16 cellular contexts compared by ENCODE assay signal in genomic region chr7:44568771-44569560, GRCh38. TPM values are rescaled to one million over a fixed set of nuclear protein-coding genes. Genes with fewer than 3 reads are reported as not detected.
A peak's percentile ranks its signal among the peaks of the same experiment; 100 is the strongest.
DNase-seq lines count a peak whose midpoint lies in the region; ATAC-seq and TF ChIP-seq lines count a peak whose summit lies in the region.
"Had no signal": no experiment of that assay in that cellular context is flagged by ENCODE, and none has a peak within 500 bp of the region (broad histone marks: within the 10 kb centered on the region; RNA-seq: fewer than 3 reads in every experiment).

No MANE protein-coding gene starts in this region.

- intact Hi-C loops in head of caudate nucleus (cut with DNase I) (loop anchor here (5.0 to 10.0 kb wide), 2 partner anchors 82 to 354 kb away; no protein-coding TSS in a partner anchor), ovary (cut with DNase I) (loop anchor here in 3 of 4 donors (5.0 to 10.0 kb wide), 2 partner anchors 324 to 327 kb away; no protein-coding TSS in a partner anchor)

- H3K27ac ChIP-seq in ovary = no peak overlapping the region
- H3K27ac ChIP-seq: BLaER1 had no signal

- H3K9me3 ChIP-seq in ovary = no peaks in the 10 kb centered on the region
- H3K9me3 ChIP-seq: BLaER1, MG63 had no signal

- H3K4me3 Mint-ChIP-seq in stimulated activated naive CD8-positive, alpha-beta T cell treated with anti-CD3 and anti-CD28 coated beads, Interleukin-15, Interleukin-2, amounts not matched to agents 100 ng/mL and 50 ng/mL, for 24 hours = no peak overlapping the region
- H3K4me3 Mint-ChIP-seq in activated naive CD8-positive, alpha-beta T cell = no peak overlapping the region

- in situ Hi-C loops in ACHN (cut with HindIII; ENCODE audit: low pct_ligation_motif_present, low pct_unique_long_range_greater_than_20kb, low sequenced_read_pairs) = no loop called here

- no peak for TF ChIP-seq POLR2A in ovary (IDR thresholded peaks at IDR 0.05)

- 85 to 87% (median 85%) methylated on average over 17 of the region's 17 CpGs for WGBS in ovary, 3 donors

- H3K27me3 ChIP-seq in ovary = no peaks in the 10 kb centered on the region
- H3K27me3 ChIP-seq: BLaER1, MG63 had no signal

- H3K36me3 Mint-ChIP-seq in stimulated activated naive CD8-positive, alpha-beta T cell treated with anti-CD3 and anti-CD28 coated beads, Interleukin-15, Interleukin-2, amounts not matched to agents 100 ng/mL and 50 ng/mL, for 24 hours (ENCODE audit: low read depth) = peaks cover 84% of the 10 kb centered on the region
- H3K36me3 Mint-ChIP-seq in activated naive CD8-positive, alpha-beta T cell = no peaks in the 10 kb centered on the region

- no peak for DNase-seq in stimulated activated naive CD8-positive, alpha-beta T cell treated with anti-CD3 and anti-CD28 coated beads, Interleukin-15, Interleukin-2, amounts not matched to agents 100 U/mL and 50 U/mL, for 24 hours
- DNase-seq in kidney tubule cell (ENCODE audit: low spot score) (peak; percentile 21), head of caudate nucleus (no peak), ACHN (no peak), ovary (no peak)
- DNase-seq: DMS153, GOT3, MG63, NCI-H1092 treated with DMSO at 0.1 percent for 48 hours, NCI-H187 treated with DMSO at 0.1 percent for 48 hours, NCI-H2171 treated with DMSO at 0.1 percent for 48 hours, SHP77 treated with DMSO at 0.1 percent for 48 hours had no signal

- H3K27ac Mint-ChIP-seq in stimulated activated naive CD8-positive, alpha-beta T cell treated with anti-CD3 and anti-CD28 coated beads, Interleukin-15, Interleukin-2, amounts not matched to agents 100 ng/mL and 50 ng/mL, for 24 hours = peak overlapping the region; percentile 41
- peak overlapping the region; percentile 58 for H3K27ac Mint-ChIP-seq in activated naive CD8-positive, alpha-beta T cell

- no peak for TF ChIP-seq EP300 in ovary (IDR thresholded peaks at IDR 0.05)

- H3K4me1 Mint-ChIP-seq in stimulated activated naive CD8-positive, alpha-beta T cell treated with anti-CD3 and anti-CD28 coated beads, Interleukin-15, Interleukin-2, amounts not matched to agents 100 ng/mL and 50 ng/mL, for 24 hours (ENCODE audit: low read depth) = peaks cover 21% of the 10 kb centered on the region
- peaks cover 26% of the 10 kb centered on the region for H3K4me1 Mint-ChIP-seq in activated naive CD8-positive, alpha-beta T cell (ENCODE audit: low read depth)

- H3K27me3 Mint-ChIP-seq in stimulated activated naive CD8-positive, alpha-beta T cell treated with anti-CD3 and anti-CD28 coated beads, Interleukin-15, Interleukin-2, amounts not matched to agents 100 ng/mL and 50 ng/mL, for 24 hours = no peaks in the 10 kb centered on the region
- H3K27me3 Mint-ChIP-seq in activated naive CD8-positive, alpha-beta T cell = no peaks in the 10 kb centered on the region

- H3K4me1 ChIP-seq in ovary (ENCODE audit: insufficient read depth) = peaks cover 6% of the 10 kb centered on the region

- no peaks in the 10 kb centered on the region for H3K9me3 Mint-ChIP-seq in stimulated activated naive CD8-positive, alpha-beta T cell treated with anti-CD3 and anti-CD28 coated beads, Interleukin-15, Interleukin-2, amounts not matched to agents 100 ng/mL and 50 ng/mL, for 24 hours
- no peaks in the 10 kb centered on the region for H3K9me3 Mint-ChIP-seq in activated naive CD8-positive, alpha-beta T cell (ENCODE audit: low read depth)

- no peaks in the 10 kb centered on the region for H3K36me3 ChIP-seq in ovary

- no peak for ATAC-seq in stimulated activated naive CD8-positive, alpha-beta T cell treated with anti-CD3 and anti-CD28 coated beads, Interleukin-15, Interleukin-2, amounts not matched to agents 100 U/mL and 50 U/mL, for 24 hours

- H3K4me3 ChIP-seq in ovary = no peak overlapping the region
- H3K4me3 ChIP-seq: BLaER1, MG63 had no signal

- no peak for TF ChIP-seq CTCF in ovary (IDR thresholded peaks at IDR 0.05)

RNA-seq across cellular contexts. Expression of gene DDX56, which starts 4.7 kb away (rescaled TPM):
- total RNA-seq in ovary = 10 to 100 TPM; 33.6 to 78.4 (median 53.4) TPM
- 10 to 100 TPM; 39.2 to 43.4 TPM for polyA plus RNA-seq in ovary

RNA-seq across cellular contexts. Expression of gene TMED4, which starts 13.1 kb away (rescaled TPM):
- 100 to 1,000 TPM in 2 of 7 donors, 10 to 100 TPM in 5; 74.9 to 155 (median 95.9) TPM for total RNA-seq in ovary
- 100 to 1,000 TPM in 1 of 2 donors, 10 to 100 TPM in 1; 79.3 to 106 TPM for polyA plus RNA-seq in ovary

RNA-seq across cellular contexts. Expression of gene NPC1L1, which starts 27.8 kb away (rescaled TPM):
- under 1 TPM; 0.05 to 0.28 (median 0.24) TPM for total RNA-seq in ovary
- polyA plus RNA-seq in ovary = under 1 TPM; 0.18 to 0.22 TPM
- total RNA-seq: NCI-H460 had no signal

RNA-seq across cellular contexts. Expression of gene OGDH, which starts 37.5 kb away (rescaled TPM):
- 10 to 100 TPM; 25.9 to 84.6 (median 59.3) TPM for total RNA-seq in ovary
- polyA plus RNA-seq in ovary = 10 to 100 TPM; 24.4 to 49.2 TPM
